Comparison of ENCODE assay signal across 2 cellular contexts in the genomic region with DNA sequence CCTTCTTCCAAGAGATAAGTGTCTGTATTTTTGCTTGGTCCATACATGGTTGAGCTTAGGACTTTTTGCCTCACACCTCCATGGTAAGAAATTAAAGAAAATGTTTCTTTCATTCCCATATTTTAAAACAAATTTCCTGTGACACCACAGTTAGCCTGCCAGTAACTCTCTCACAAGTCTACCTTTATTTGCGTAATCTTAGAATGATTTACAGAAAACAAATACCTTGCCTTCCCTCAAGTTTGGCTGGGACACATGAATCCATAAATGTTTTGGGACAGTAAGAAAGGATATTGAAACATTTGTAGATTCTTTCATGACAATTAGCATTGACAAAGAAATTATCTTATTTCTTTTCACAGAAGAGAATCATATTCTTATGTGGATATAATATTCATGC.
A peak's percentile ranks its signal among the peaks of the same experiment; 100 is the strongest.
TF ChIP-seq lines count a peak whose summit lies in the region.

No MANE protein-coding gene starts in this region.

TF ChIP-seq in HCT116, 20 proteins besides CTCF, POLR2A, EP300 and RAD21 (continued from another document):
- TF ChIP-seq, protein P1, sequence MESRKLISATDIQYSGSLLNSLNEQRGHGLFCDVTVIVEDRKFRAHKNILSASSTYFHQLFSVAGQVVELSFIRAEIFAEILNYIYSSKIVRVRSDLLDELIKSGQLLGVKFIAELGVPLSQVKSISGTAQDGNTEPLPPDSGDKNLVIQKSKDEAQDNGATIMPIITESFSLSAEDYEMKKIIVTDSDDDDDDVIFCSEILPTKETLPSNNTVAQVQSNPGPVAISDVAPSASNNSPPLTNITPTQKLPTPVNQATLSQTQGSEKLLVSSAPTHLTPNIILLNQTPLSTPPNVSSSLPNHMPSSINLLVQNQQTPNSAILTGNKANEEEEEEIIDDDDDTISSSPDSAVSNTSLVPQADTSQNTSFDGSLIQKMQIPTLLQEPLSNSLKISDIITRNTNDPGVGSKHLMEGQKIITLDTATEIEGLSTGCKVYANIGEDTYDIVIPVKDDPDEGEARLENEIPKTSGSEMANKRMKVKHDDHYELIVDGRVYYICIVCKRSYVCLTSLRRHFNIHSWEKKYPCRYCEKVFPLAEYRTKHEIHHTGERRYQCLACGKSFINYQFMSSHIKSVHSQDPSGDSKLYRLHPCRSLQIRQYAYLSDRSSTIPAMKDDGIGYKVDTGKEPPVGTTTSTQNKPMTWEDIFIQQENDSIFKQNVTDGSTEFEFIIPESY (IDR thresholded peaks at IDR 0.05; ENCODE audit: extremely low read depth, insufficient replicate concordance, low read length) = no peak
- TF ChIP-seq, protein P2, sequence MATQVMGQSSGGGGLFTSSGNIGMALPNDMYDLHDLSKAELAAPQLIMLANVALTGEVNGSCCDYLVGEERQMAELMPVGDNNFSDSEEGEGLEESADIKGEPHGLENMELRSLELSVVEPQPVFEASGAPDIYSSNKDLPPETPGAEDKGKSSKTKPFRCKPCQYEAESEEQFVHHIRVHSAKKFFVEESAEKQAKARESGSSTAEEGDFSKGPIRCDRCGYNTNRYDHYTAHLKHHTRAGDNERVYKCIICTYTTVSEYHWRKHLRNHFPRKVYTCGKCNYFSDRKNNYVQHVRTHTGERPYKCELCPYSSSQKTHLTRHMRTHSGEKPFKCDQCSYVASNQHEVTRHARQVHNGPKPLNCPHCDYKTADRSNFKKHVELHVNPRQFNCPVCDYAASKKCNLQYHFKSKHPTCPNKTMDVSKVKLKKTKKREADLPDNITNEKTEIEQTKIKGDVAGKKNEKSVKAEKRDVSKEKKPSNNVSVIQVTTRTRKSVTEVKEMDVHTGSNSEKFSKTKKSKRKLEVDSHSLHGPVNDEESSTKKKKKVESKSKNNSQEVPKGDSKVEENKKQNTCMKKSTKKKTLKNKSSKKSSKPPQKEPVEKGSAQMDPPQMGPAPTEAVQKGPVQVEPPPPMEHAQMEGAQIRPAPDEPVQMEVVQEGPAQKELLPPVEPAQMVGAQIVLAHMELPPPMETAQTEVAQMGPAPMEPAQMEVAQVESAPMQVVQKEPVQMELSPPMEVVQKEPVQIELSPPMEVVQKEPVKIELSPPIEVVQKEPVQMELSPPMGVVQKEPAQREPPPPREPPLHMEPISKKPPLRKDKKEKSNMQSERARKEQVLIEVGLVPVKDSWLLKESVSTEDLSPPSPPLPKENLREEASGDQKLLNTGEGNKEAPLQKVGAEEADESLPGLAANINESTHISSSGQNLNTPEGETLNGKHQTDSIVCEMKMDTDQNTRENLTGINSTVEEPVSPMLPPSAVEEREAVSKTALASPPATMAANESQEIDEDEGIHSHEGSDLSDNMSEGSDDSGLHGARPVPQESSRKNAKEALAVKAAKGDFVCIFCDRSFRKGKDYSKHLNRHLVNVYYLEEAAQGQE (IDR thresholded peaks at IDR 0.05; ENCODE audit: low read depth) = no peak
- no peak for TF ChIP-seq JUND (IDR thresholded peaks at IDR 0.05)
- TF ChIP-seq SIN3A (IDR thresholded peaks at IDR 0.05; ENCODE audit: low read depth) = no peak
- no peak for TF ChIP-seq EGR1 (IDR thresholded peaks at IDR 0.05; ENCODE audit: low read depth)
- TF ChIP-seq FOSL1 (IDR thresholded peaks at IDR 0.05; ENCODE audit: low read depth) = no peak
- no peak for TF ChIP-seq CEBPB (IDR thresholded peaks at IDR 0.05; ENCODE audit: low read depth)
TF ChIP-seq in HCT116: peak in this region for 0.

TF ChIP-seq in liver, 16 proteins besides CTCF, POLR2A, EP300 and RAD21 (continued from another document):
- TF ChIP-seq, protein P2 (IDR thresholded peaks at IDR 0.05) = no peak
- TF ChIP-seq HNF4A (conservative IDR thresholded peaks at IDR 0.05) = peak; percentile 35 to 52
- no peak for TF ChIP-seq NR2F2 (IDR thresholded peaks at IDR 0.05)
- TF ChIP-seq, protein P3, sequence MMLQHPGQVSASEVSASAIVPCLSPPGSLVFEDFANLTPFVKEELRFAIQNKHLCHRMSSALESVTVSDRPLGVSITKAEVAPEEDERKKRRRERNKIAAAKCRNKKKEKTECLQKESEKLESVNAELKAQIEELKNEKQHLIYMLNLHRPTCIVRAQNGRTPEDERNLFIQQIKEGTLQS (IDR thresholded peaks at IDR 0.05) = no peak
- TF ChIP-seq HNF4G (IDR thresholded peaks at IDR 0.05) = no peak
- no peak for TF ChIP-seq FOXA1 (IDR thresholded peaks at IDR 0.05)
- TF ChIP-seq YY1 (IDR thresholded peaks at IDR 0.05) = peak; percentile 40
- no peak for TF ChIP-seq GABPA (IDR thresholded peaks at IDR 0.05 in 1 of 2, conservative IDR thresholded peaks at IDR 0.05 in 1 of 2)
- TF ChIP-seq JUND (IDR thresholded peaks at IDR 0.05) = peak in 1 of 2 donors; percentile 24
- TF ChIP-seq, protein P4, sequence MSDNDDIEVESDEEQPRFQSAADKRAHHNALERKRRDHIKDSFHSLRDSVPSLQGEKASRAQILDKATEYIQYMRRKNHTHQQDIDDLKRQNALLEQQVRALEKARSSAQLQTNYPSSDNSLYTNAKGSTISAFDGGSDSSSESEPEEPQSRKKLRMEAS (IDR thresholded peaks at IDR 0.05) = no peak
